Comparison of ENCODE assay signal across 8 cellular contexts in genomic region chr1:207826557-207827487, GRCh38.
A peak's percentile ranks its signal among the peaks of the same experiment; 100 is the strongest.
DNase-seq lines count a peak whose midpoint lies in the region; ATAC-seq and TF ChIP-seq lines count a peak whose summit lies in the region.

No MANE protein-coding gene starts in this region.

- H3K27ac ChIP-seq in subcutaneous abdominal adipose tissue (ENCODE audit: low read depth, low read length) (peak overlapping the region; percentile 100), H9 (ENCODE audit: insufficient read length, low read depth, low read length) (no peak overlapping the region)

- no peaks in the 10 kb centered on the region for H3K79me2 ChIP-seq in H9 (ENCODE audit: insufficient read depth, low read length)

- no peak overlapping the region for H3K4ac ChIP-seq in H9 (ENCODE audit: low read depth, low read length)

- H3K18ac ChIP-seq in H9 (ENCODE audit: insufficient read length, low read depth, low read length), result no peak overlapping the region

- peak overlapping the region; percentile 41 to 96 (median 63) for H3K4me3 ChIP-seq in subcutaneous abdominal adipose tissue (ENCODE audit: low read depth in 1 of 5, low read length in 5 of 5)

- peak overlapping the region; percentile 51 to 99 (median 74) for H3K9ac ChIP-seq in subcutaneous abdominal adipose tissue (ENCODE audit: low read length in 5 of 5)
- H3K9ac ChIP-seq in H9 (ENCODE audit: extremely low read depth, insufficient read length, low read length), result no peak overlapping the region

- H4K5ac ChIP-seq in H9 (ENCODE audit: insufficient read length, low read depth, low read length), result no peak overlapping the region

- no peak overlapping the region for H4K8ac ChIP-seq in H9 (replicated peaks; ENCODE audit: insufficient read length, low read depth, low read length)

- H3K4me3 Mint-ChIP-seq in activated T-helper 2 cell treated with anti-CD3 and anti-CD28 coated beads, Interferon-gamma antibody, Interleukin-2, Interleukin-4, amounts not matched to agents 10 μg/mL and 5 μg/mL and 100 μg/mL, durations not matched to agents 14 hours and 24 hours and 36 hours (ENCODE audit: low read depth), result peak overlapping the region; percentile 77
- H3K4me3 Mint-ChIP-seq in H9, result no peak overlapping the region

- H3K23me2 ChIP-seq in H9 (ENCODE audit: insufficient read length, low read depth, low read length, poor library complexity, severe bottlenecking), result no peaks in the 10 kb centered on the region

- no peaks in the 10 kb centered on the region for H3K36me3 ChIP-seq in subcutaneous abdominal adipose tissue (ENCODE audit: control insufficient read depth in 5 of 5, insufficient read depth in 5 of 5, low read length in 5 of 5)

- H3K27ac Mint-ChIP-seq in activated T-helper 2 cell treated with anti-CD3 and anti-CD28 coated beads, Interferon-gamma antibody, Interleukin-2, Interleukin-4, amounts not matched to agents 10 μg/mL and 5 μg/mL and 100 μg/mL, durations not matched to agents 14 hours and 24 hours and 36 hours, result peak overlapping the region; percentile 94
- no peak overlapping the region; a peak in 1 of 7 replicates for H3K27ac Mint-ChIP-seq in H9

- no peaks in the 10 kb centered on the region for H3K9me3 Mint-ChIP-seq in activated T-helper 2 cell treated with anti-CD3 and anti-CD28 coated beads, Interferon-gamma antibody, Interleukin-2, Interleukin-4, amounts not matched to agents 10 μg/mL and 5 μg/mL and 100 μg/mL, durations not matched to agents 14 hours and 24 hours and 36 hours
- H3K9me3 Mint-ChIP-seq in H9, result no peaks in the 10 kb centered on the region

- H3K4me1 ChIP-seq in subcutaneous abdominal adipose tissue (ENCODE audit: control insufficient read depth in 5 of 5, insufficient read depth in 5 of 5, low read length in 5 of 5) (peaks cover 33 to 79% (median 70%) of the 10 kb centered on the region in 5 donors), H9 (ENCODE audit: insufficient read depth, low read length) (no peaks in the 10 kb centered on the region)

- no peak overlapping the region for H2BK120ac ChIP-seq in H9 (ENCODE audit: low read depth, low read length, poor library complexity, severe bottlenecking)

- DNase-seq in NCI-H2196 (lab: John Stamatoyannopoulos, UW; ENCODE audit: unreplicated experiment) (peak; percentile 15), NCI-H2196 treated with DMSO at 0.1 percent for 48 hours (lab: John Stamatoyannopoulos, UW; ENCODE audit: unreplicated experiment) (no peak), kidney tubule cell (ENCODE audit: low spot score) (peak; percentile 59), H9 (no peak), cortex of kidney (lab: John Stamatoyannopoulos, UW) (no peak)
- no peak for DNase-seq in activated T-helper 2 cell treated with anti-CD3 and anti-CD28 coated beads, Interferon-gamma antibody, Interleukin-2, Interleukin-4, amounts not matched to agents 10 μg/mL and 5 μg/mL and 100 μg/mL, durations not matched to agents 14 hours and 24 hours and 36 hours (ENCODE audit: low spot score)

- H3K9me3 ChIP-seq in subcutaneous abdominal adipose tissue (ENCODE audit: control insufficient read depth in 5 of 5, low read length in 5 of 5), result no peaks in the 10 kb centered on the region
- H3K9me3 ChIP-seq in H9 (ENCODE audit: control insufficient read depth, low read depth, low read length), result no peaks in the 10 kb centered on the region

- no peaks in the 10 kb centered on the region for H4K20me1 ChIP-seq in H9 (ENCODE audit: control insufficient read depth, insufficient read depth, insufficient read length)

- no peak overlapping the region for H2BK12ac ChIP-seq in H9 (ENCODE audit: insufficient read length, low read depth, low read length)

- ATAC-seq in HG03135 (IDR thresholded peaks at IDR 0.05; ENCODE audit: unreplicated experiment), result no peak

- H3K14ac ChIP-seq in H9 (ENCODE audit: insufficient read depth, low read length), result no peak overlapping the region

- no peaks in the 10 kb centered on the region for H3K79me1 ChIP-seq in H9 (ENCODE audit: insufficient read depth, low read depth, low read length, poor library complexity, severe bottlenecking)

- no peak for TF ChIP-seq CTCF in H9 (conservative IDR thresholded peaks at IDR 0.05)

- no peak overlapping the region for H2AK5ac ChIP-seq in H9 (ENCODE audit: insufficient read length, low read length)

- H2BK5ac ChIP-seq in H9 (ENCODE audit: insufficient read length, low read length), result no peak overlapping the region

- H2AFZ ChIP-seq in H9 (ENCODE audit: low read length), result no peak overlapping the region

- H3K27me3 ChIP-seq in subcutaneous abdominal adipose tissue (ENCODE audit: control insufficient read depth in 5 of 5, insufficient read depth in 4 of 5, low read length in 5 of 5) (no peaks in the 10 kb centered on the region), H9 (ENCODE audit: insufficient read depth, low read length) (no peaks in the 10 kb centered on the region; the same call in 1 of the 2 replicates)

- H3K56ac ChIP-seq in H9 (ENCODE audit: insufficient read length, low read depth, low read length), result no peak overlapping the region

- H3K23ac ChIP-seq in H9 (ENCODE audit: insufficient read length, low read depth, low read length), result no peak overlapping the region

- H3K36me3 Mint-ChIP-seq in activated T-helper 2 cell treated with anti-CD3 and anti-CD28 coated beads, Interferon-gamma antibody, Interleukin-2, Interleukin-4, amounts not matched to agents 10 μg/mL and 5 μg/mL and 100 μg/mL, durations not matched to agents 14 hours and 24 hours and 36 hours (ENCODE audit: low read depth), result peaks cover 37% of the 10 kb centered on the region
- H3K36me3 Mint-ChIP-seq in H9 (ENCODE audit: insufficient read depth in 1 of 3, low read depth in 3 of 3), result no peaks in the 10 kb centered on the region

- no peak overlapping the region for H4K91ac ChIP-seq in H9 (ENCODE audit: insufficient read length, low read depth, low read length)

- no peak overlapping the region for H3T11ph ChIP-seq in H9 (ENCODE audit: low read length)

- H2BK20ac ChIP-seq in H9 (ENCODE audit: low read depth, low read length, poor library complexity, severe bottlenecking), result no peak overlapping the region

- WGBS in H9 (ENCODE audit: extremely low coverage, insufficient read length, low lambda C conversion rate), result no CpG with 5 or more reads among the region's 18 CpGs

- H2BK15ac ChIP-seq in H9 (ENCODE audit: low read depth, low read length), result no peak overlapping the region

- no peak overlapping the region for H3K4me2 ChIP-seq in H9 (ENCODE audit: insufficient read depth, insufficient read length, low read length)

- H3K27me3 Mint-ChIP-seq in activated T-helper 2 cell treated with anti-CD3 and anti-CD28 coated beads, Interferon-gamma antibody, Interleukin-2, Interleukin-4, amounts not matched to agents 10 μg/mL and 5 μg/mL and 100 μg/mL, durations not matched to agents 14 hours and 24 hours and 36 hours (ENCODE audit: low read depth), result no peaks in the 10 kb centered on the region
- no peaks in the 10 kb centered on the region; the same call in 1 of the 2 replicates for H3K27me3 Mint-ChIP-seq in H9 (ENCODE audit: low read depth)

- intact Hi-C loops in activated T-helper 2 cell treated with anti-CD3 and anti-CD28 coated beads, Interferon-gamma antibody, Interleukin-2, Interleukin-4, amounts not matched to agents 10 μg/mL and 5 μg/mL and 100 μg/mL, durations not matched to agents 14 hours and 24 hours and 36 hours (cut with micrococcal nuclease), result loop anchor here (1.0 kb wide), 2 partner anchors 21 to 46 kb away; no protein-coding TSS in a partner anchor

- H3K4me1 Mint-ChIP-seq in activated T-helper 2 cell treated with anti-CD3 and anti-CD28 coated beads, Interferon-gamma antibody, Interleukin-2, Interleukin-4, amounts not matched to agents 10 μg/mL and 5 μg/mL and 100 μg/mL, durations not matched to agents 14 hours and 24 hours and 36 hours (ENCODE audit: low read depth), result peaks cover 79% of the 10 kb centered on the region
- peaks cover 20 to 26% of the 10 kb centered on the region in 2 experiments for H3K4me1 Mint-ChIP-seq in H9

Comparison
In these comparisons a context has a peak if more than half of its experiments do, and no peak if none do; other contexts are left out.
1. DNase-seq: peak in NCI-H2196 (single experiment) and kidney tubule cell (single experiment); none in NCI-H2196 treated with DMSO at 0.1 percent for 48 hours (single experiment), activated T-helper 2 cell treated with anti-CD3 and anti-CD28 coated beads, Interferon-gamma antibody, Interleukin-2, Interleukin-4, amounts not matched to agents 10 μg/mL and 5 μg/mL and 100 μg/mL, durations not matched to agents 14 hours and 24 hours and 36 hours (single experiment), H9 (single experiment) and cortex of kidney (single experiment).